15 cellular contexts compared by ENCODE assay signal in genomic region chr1:184509105-184509504, GRCh38.
DNase-seq lines count a peak whose midpoint lies in the region; ATAC-seq and TF ChIP-seq lines count a peak whose summit lies in the region.
"Had no signal": no experiment of that assay in that cellular context is flagged by ENCODE, and none has a peak within 500 bp of the region (broad histone marks: within the 10 kb centered on the region; RNA-seq: fewer than 3 reads in every experiment).

No MANE protein-coding gene starts in this region.

- intact Hi-C loops in natural killer cell (cut with micrococcal nuclease), result no loop called here
- intact Hi-C loops in gastrocnemius medialis (cut with DNase I; ENCODE audit: low total_unique reads), result no loop called here

- no peak for ATAC-seq in natural killer cell
- ATAC-seq in gastrocnemius medialis, result no peak
- no peak for ATAC-seq in GM21825 (IDR thresholded peaks at IDR 0.05; ENCODE audit: unreplicated experiment)
- ATAC-seq: A549 had no signal

- H3K9me3 Mint-ChIP-seq in natural killer cell, result no peaks in the 10 kb centered on the region
- H3K9me3 Mint-ChIP-seq: CD14-positive monocyte; CD8-positive, alpha-beta memory T cell; H9 had no signal

- no peak for TF ChIP-seq POLR2A in gastrocnemius medialis (IDR thresholded peaks at IDR 0.05)

- H3K27me3 ChIP-seq in adipocyte (replicated peaks; ENCODE audit: control insufficient read depth, insufficient read depth, low read length) (no peaks in the 10 kb centered on the region), gastrocnemius medialis (no peaks in the 10 kb centered on the region)

- H3K4me1 Mint-ChIP-seq in natural killer cell, result peaks cover 43 to 48% of the 10 kb centered on the region in 2 donors

- H3K27ac ChIP-seq in gastrocnemius medialis, result peak overlapping the region; percentile 88 to 96 (median 90)
- H3K27ac ChIP-seq: A549 had no signal

- H3K27me3 Mint-ChIP-seq in natural killer cell (ENCODE audit: low read depth in 2 of 2), result no peaks in the 10 kb centered on the region
- H3K27me3 Mint-ChIP-seq: CD8-positive, alpha-beta memory T cell had no signal

- peak; percentile 50 for DNase-seq in adipocyte (ENCODE audit: low read depth)
- peak; percentile 61 for DNase-seq in iris pigment epithelial cell (ENCODE audit: low read depth)
- no peak for DNase-seq in natural killer cell
- no peak for DNase-seq in gastrocnemius medialis
- DNase-seq in DMS53 (lab: John Stamatoyannopoulos, UW), result no peak
- no peak for DNase-seq in OCI-M2 (lab: John Stamatoyannopoulos, UW; ENCODE audit: unreplicated experiment)
- DNase-seq in GM19238 (ENCODE audit: insufficient read length, low spot score), result no peak
- DNase-seq: Caco-2; CD8-positive, alpha-beta memory T cell; GOT3; H9; IMR-90 had no signal

- no peak overlapping the region for H3K4me3 Mint-ChIP-seq in natural killer cell
- H3K4me3 Mint-ChIP-seq: CD14-positive monocyte; CD8-positive, alpha-beta memory T cell; H9 had no signal

- H3K9ac ChIP-seq in adipocyte (ENCODE audit: low read length), result peak overlapping the region; percentile 60

- in situ Hi-C loops in gastrocnemius medialis (cut with MboI; ENCODE audit: low sequenced_read_pairs in 4 of 4), result no loop called here

- H3K36me3 ChIP-seq in adipocyte (ENCODE audit: control insufficient read depth, insufficient read depth, low read length, severe bottlenecking) (no peaks in the 10 kb centered on the region), gastrocnemius medialis (peaks cover 0 to 11% of the 10 kb centered on the region in 2 donors)

- H3K9me3 ChIP-seq in adipocyte (ENCODE audit: control insufficient read depth, low read length) (no peaks in the 10 kb centered on the region), gastrocnemius medialis (no peaks in the 10 kb centered on the region)
- H3K9me3 ChIP-seq: A549, Caco-2 had no signal

- peaks cover 34% of the 10 kb centered on the region for H3K4me1 ChIP-seq in adipocyte (ENCODE audit: control insufficient read depth, insufficient read depth, low read length)
- peaks cover 51 to 70% of the 10 kb centered on the region in 2 donors for H3K4me1 ChIP-seq in gastrocnemius medialis

- H3K4me3 ChIP-seq in adipocyte (ENCODE audit: low read length), result no peak overlapping the region
- no peak overlapping the region for H3K4me3 ChIP-seq in gastrocnemius medialis
- H3K4me3 ChIP-seq: A549 had no signal

- TF ChIP-seq CTCF in natural killer cell (IDR thresholded peaks at IDR 0.05) (no peak), gastrocnemius medialis (IDR thresholded peaks at IDR 0.05 in 4 of 5, conservative IDR thresholded peaks at IDR 0.05 in 1 of 5) (no peak)

- peak overlapping the region; percentile 22 to 69 for H3K27ac Mint-ChIP-seq in natural killer cell
- H3K27ac Mint-ChIP-seq: CD14-positive monocyte, H9 had no signal

- H3K36me3 Mint-ChIP-seq in natural killer cell, result peaks cover 9% of the 10 kb centered on the region
- H3K36me3 Mint-ChIP-seq: CD14-positive monocyte had no signal

Comparison
In these comparisons a context has a peak if more than half of its experiments do, and no peak if none do; other contexts are left out.
1. DNase-seq: peak in adipocyte (single experiment) and iris pigment epithelial cell (single experiment); none in natural killer cell (single experiment), gastrocnemius medialis (0 of 2), DMS53 (single experiment), OCI-M2 (single experiment) and GM19238 (single experiment).